Comparison of ENCODE assay signal across 1 cellular context in the genomic region with DNA sequence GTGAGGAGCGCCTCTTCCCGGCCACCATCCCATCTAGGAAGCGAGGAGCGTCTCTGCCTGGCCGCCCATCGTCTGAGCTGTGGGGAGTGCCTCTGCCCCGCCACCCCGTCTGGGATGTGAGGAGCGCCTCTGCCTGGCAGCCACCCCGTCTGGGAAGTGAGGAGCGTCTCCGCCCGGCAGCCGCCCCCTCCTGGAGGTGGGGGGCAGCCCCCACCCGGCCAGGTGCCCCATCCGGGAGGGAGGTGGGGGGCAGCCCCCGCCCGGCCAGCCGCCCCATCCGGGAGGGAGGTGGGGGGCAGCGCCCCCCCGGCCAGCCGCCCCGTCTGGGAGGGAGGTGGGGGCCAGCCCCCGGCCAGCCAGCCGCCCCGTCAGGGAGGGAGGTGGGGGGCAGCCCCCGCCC.
DNase-seq lines count a peak whose midpoint lies in the region; TF ChIP-seq lines count a peak whose summit lies in the region.
"Not testable (repeated sequence)": the region's sequence is repeated elsewhere in the genome, so short reads cannot be mapped to it uniquely, and the experiment has no call there.

No MANE protein-coding gene starts in this region.

- H3K9me3 ChIP-seq in spleen, result peaks cover 0 to 10% (median 8%) of the 10 kb centered on the region in 8 donors

- not testable (repeated sequence) for H3K4me3 ChIP-seq in spleen

- H3K36me3 ChIP-seq in spleen, result not testable (repeated sequence)

- H3K4me1 ChIP-seq in spleen, result not testable (repeated sequence)

- peak; percentile 28 for DNase-seq in spleen

- not testable (repeated sequence) for H3K27ac ChIP-seq in spleen

- H3K27me3 ChIP-seq in spleen (replicated peaks in 1 of 7), result not testable (repeated sequence)

- 90 to 94% (median 92%) methylated on average over 7 to 28 of the region's 28 CpGs; no CpG with 5 or more reads in 1 of the 5 donors for WGBS in spleen, 5 donors

- not testable (repeated sequence) for TF ChIP-seq POLR2A in spleen (IDR thresholded peaks at IDR 0.05)

- intact Hi-C loops in spleen (cut with DNase I; ENCODE audit: low total_unique reads), result not testable (repeated sequence)

- TF ChIP-seq CTCF in spleen (IDR thresholded peaks at IDR 0.05 in 8 of 11, conservative IDR thresholded peaks at IDR 0.05 in 3 of 11), result not testable (repeated sequence)
